In the genomic region with DNA sequence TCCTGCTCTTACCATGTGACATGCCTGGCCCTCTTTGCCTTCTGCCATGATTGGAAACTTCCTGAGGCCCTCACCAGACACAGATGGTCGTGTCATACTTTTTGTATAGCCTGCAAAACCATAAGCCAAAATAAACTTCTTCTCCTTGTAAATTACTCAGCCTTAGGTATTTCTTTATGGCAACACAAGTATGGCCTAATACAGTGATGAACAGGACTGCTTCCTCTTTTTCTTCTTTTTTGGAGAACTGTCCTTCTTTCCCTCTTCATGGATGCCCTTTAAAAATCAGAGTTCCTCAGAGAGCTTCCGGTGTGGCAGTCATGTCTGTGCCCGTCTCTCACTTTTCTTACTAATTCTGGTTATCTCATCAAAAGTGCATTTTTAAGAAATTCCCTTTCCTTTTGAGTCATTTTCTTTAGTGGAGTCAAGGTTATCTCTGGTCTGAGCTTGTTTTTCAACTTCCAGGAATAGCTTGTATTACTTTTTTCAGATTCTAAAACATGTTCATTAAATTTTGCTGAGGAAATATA, we compare ENCODE assay signal across 10 cellular contexts. TPM values are rescaled to one million over a fixed set of nuclear protein-coding genes. Genes with fewer than 3 reads are reported as not detected.
DNase-seq lines count a peak whose midpoint lies in the region; ATAC-seq and TF ChIP-seq lines count a peak whose summit lies in the region.
"Had no signal": no experiment of that assay in that cellular context is flagged by ENCODE, and none has a peak within 500 bp of the region (broad histone marks: within the 10 kb centered on the region; RNA-seq: fewer than 3 reads in every experiment).

No MANE protein-coding gene starts in this region.

- H4K20me1 ChIP-seq in BLaER1 treated with 17β-estradiol and CSF1 and Interleukin-3, amounts not matched to agents 10 nM and 100 nM = no peaks in the 10 kb centered on the region

- peaks cover 40% of the 10 kb centered on the region for H3K36me3 Mint-ChIP-seq in activated CD4-positive, alpha-beta memory T cell treated with anti-CD3 and anti-CD28 coated beads, Interleukin-2, amount 10 ng/mL, durations not matched to agents 7 days and 5 days (ENCODE audit: low read depth)

- H3K9ac ChIP-seq in BLaER1 treated with 17β-estradiol and CSF1 and Interleukin-3, amounts not matched to agents 10 nM and 100 nM = peak overlapping the region in 5 of 11 experiments; percentile 20 to 57 (median 42); a peak in 10 of 22 replicates

- POLR2A ChIA-PET in activated CD4-positive, alpha-beta memory T cell treated with anti-CD3 and anti-CD28 coated beads, Interleukin-2, amount 10 ng/mL, durations not matched to agents 7 days and 5 days (lab: Charles Lee) = interaction anchor here (0.7 to 1.6 kb wide), 4 partner anchors 11 to 46 kb away, joined by 3 to 7 read pairs (median 4); partner anchors contain the start of gene CKAP2L
- POLR2A ChIA-PET in HEK293T (lab: Yijun Ruan, JAX) = no interaction called here

- peaks cover 0 to 57% (median 26%) of the 10 kb centered on the region in 11 experiments; a peak in 18 of 22 replicates for H3K9me3 ChIP-seq in BLaER1 treated with 17β-estradiol and CSF1 and Interleukin-3, amounts not matched to agents 10 nM and 100 nM (replicated peaks in 1 of 11)
- H3K9me3 ChIP-seq: sigmoid colon had no signal

- peak overlapping the region; percentile 26 to 85 (median 53); a peak in 20 of 22 replicates for H3K27ac ChIP-seq in BLaER1 treated with 17β-estradiol and CSF1 and Interleukin-3, amounts not matched to agents 10 nM and 100 nM
- peak overlapping the region; percentile 61 for H3K27ac ChIP-seq in HL-60 (replicated peaks)

- H3K27me3 ChIP-seq in BLaER1 treated with 17β-estradiol and CSF1 and Interleukin-3, amounts not matched to agents 10 nM and 100 nM = no peaks in the 10 kb centered on the region
- no peaks in the 10 kb centered on the region for H3K27me3 ChIP-seq in HL-60 (ENCODE audit: insufficient read depth, poor library complexity, severe bottlenecking)
- H3K27me3 ChIP-seq: sigmoid colon had no signal

- H3K4me3 Mint-ChIP-seq in activated CD4-positive, alpha-beta memory T cell treated with anti-CD3 and anti-CD28 coated beads, Interleukin-2, amount 10 ng/mL, durations not matched to agents 7 days and 5 days = no peak overlapping the region

- H3K4me1 Mint-ChIP-seq in activated CD4-positive, alpha-beta memory T cell treated with anti-CD3 and anti-CD28 coated beads, Interleukin-2, amount 10 ng/mL, durations not matched to agents 7 days and 5 days = peaks cover 41% of the 10 kb centered on the region

- H3K36me3 ChIP-seq in BLaER1 treated with 17β-estradiol and CSF1 and Interleukin-3, amounts not matched to agents 10 nM and 100 nM = peaks cover 0 to 11% (median 0%) of the 10 kb centered on the region in 11 experiments; a peak in 3 of 22 replicates
- H3K36me3 ChIP-seq: sigmoid colon had no signal

- H3K4me3 ChIP-seq in BLaER1 treated with 17β-estradiol and CSF1 and Interleukin-3, amounts not matched to agents 10 nM and 100 nM = no peak overlapping the region
- no peak overlapping the region for H3K4me3 ChIP-seq in HL-60 (replicated peaks; ENCODE audit: insufficient read depth, low read length)
- H3K4me3 ChIP-seq: sigmoid colon had no signal

- H3K4me2 ChIP-seq in BLaER1 treated with 17β-estradiol and CSF1 and Interleukin-3, amounts not matched to agents 10 nM and 100 nM = peak overlapping the region in 9 of 11 experiments; percentile 2 to 71 (median 54); a peak in 17 of 22 replicates

- ATAC-seq in HG03108 (IDR thresholded peaks at IDR 0.05; ENCODE audit: unreplicated experiment) (no peak), GM18520 (IDR thresholded peaks at IDR 0.05; ENCODE audit: unreplicated experiment) (no peak)

- CTCF ChIA-PET in activated CD4-positive, alpha-beta memory T cell treated with anti-CD3 and anti-CD28 coated beads, Interleukin-2, amount 10 ng/mL, durations not matched to agents 7 days and 5 days (lab: Charles Lee) = interaction anchor here (0.7 to 1.0 kb wide), 2 partner anchors 44 to 92 kb away, joined by 3 to 5 read pairs; no protein-coding TSS in a partner anchor
- CTCF ChIA-PET in HEK293T (lab: Yijun Ruan, JAX) = interaction anchor here (1.1 kb wide), 1 partner anchor 16 kb away, joined by 3 read pairs; no protein-coding TSS in a partner anchor

- peak overlapping the region; percentile 78 for H3K27ac Mint-ChIP-seq in activated CD4-positive, alpha-beta memory T cell treated with anti-CD3 and anti-CD28 coated beads, Interleukin-2, amount 10 ng/mL, durations not matched to agents 7 days and 5 days

- H3K9me3 Mint-ChIP-seq in activated CD4-positive, alpha-beta memory T cell treated with anti-CD3 and anti-CD28 coated beads, Interleukin-2, amount 10 ng/mL, durations not matched to agents 7 days and 5 days = peaks cover 32% of the 10 kb centered on the region

- H3K4me1 ChIP-seq in BLaER1 treated with 17β-estradiol and CSF1 and Interleukin-3, amounts not matched to agents 10 nM and 100 nM = peaks cover 37 to 64% (median 52%) of the 10 kb centered on the region in 10 experiments
- H3K4me1 ChIP-seq: sigmoid colon had no signal

- TF ChIP-seq CTCF in HL-60 (IDR thresholded peaks at IDR 0.05; ENCODE audit: insufficient read depth, low read length) = no peak

- DNase-seq in HL-60 (ENCODE audit: low read depth in 1 of 2, low spot score in 1 of 2) (peak; percentile 63 to 67), iris pigment epithelial cell (ENCODE audit: low read depth) (peak; percentile 46), HEK293T (ENCODE audit: extremely low spot score) (no peak), NCI-H1930 (lab: John Stamatoyannopoulos, UW) (no peak)
- DNase-seq in activated CD4-positive, alpha-beta memory T cell treated with anti-CD3 and anti-CD28 coated beads, Interleukin-2, amount 10 ng/mL, durations not matched to agents 7 days and 5 days = no peak
- DNase-seq: DMS153 had no signal

- H3K27me3 Mint-ChIP-seq in activated CD4-positive, alpha-beta memory T cell treated with anti-CD3 and anti-CD28 coated beads, Interleukin-2, amount 10 ng/mL, durations not matched to agents 7 days and 5 days = no peaks in the 10 kb centered on the region

TF ChIP-seq in HEK293T, 16 proteins besides CTCF, POLR2A, EP300 and RAD21:
- no peak for TF ChIP-seq SP1 (IDR thresholded peaks at IDR 0.05)
- no peak for TF ChIP-seq FOXK2 (IDR thresholded peaks at IDR 0.05)
- no peak for TF ChIP-seq NFRKB (IDR thresholded peaks at IDR 0.05)
- TF ChIP-seq ARNT (IDR thresholded peaks at IDR 0.05) = no peak
- no peak for TF ChIP-seq FOXM1 (IDR thresholded peaks at IDR 0.05; ENCODE audit: borderline replicate concordance)
- TF ChIP-seq L3MBTL2 (conservative IDR thresholded peaks at IDR 0.05) = no peak
- TF ChIP-seq BHLHE40 (IDR thresholded peaks at IDR 0.05; ENCODE audit: borderline replicate concordance) = no peak
- TF ChIP-seq TARDBP (IDR thresholded peaks at IDR 0.05) = no peak
- no peak for TF ChIP-seq ELF4 (IDR thresholded peaks at IDR 0.05)
- TF ChIP-seq ZNF384 (IDR thresholded peaks at IDR 0.05) = no peak
- TF ChIP-seq HDGF (IDR thresholded peaks at IDR 0.05; ENCODE audit: borderline replicate concordance) = no peak
- TF ChIP-seq LEF1 (IDR thresholded peaks at IDR 0.05; ENCODE audit: borderline replicate concordance) = no peak
- TF ChIP-seq, protein P1, sequence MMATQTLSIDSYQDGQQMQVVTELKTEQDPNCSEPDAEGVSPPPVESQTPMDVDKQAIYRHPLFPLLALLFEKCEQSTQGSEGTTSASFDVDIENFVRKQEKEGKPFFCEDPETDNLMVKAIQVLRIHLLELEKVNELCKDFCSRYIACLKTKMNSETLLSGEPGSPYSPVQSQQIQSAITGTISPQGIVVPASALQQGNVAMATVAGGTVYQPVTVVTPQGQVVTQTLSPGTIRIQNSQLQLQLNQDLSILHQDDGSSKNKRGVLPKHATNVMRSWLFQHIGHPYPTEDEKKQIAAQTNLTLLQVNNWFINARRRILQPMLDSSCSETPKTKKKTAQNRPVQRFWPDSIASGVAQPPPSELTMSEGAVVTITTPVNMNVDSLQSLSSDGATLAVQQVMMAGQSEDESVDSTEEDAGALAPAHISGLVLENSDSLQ (IDR thresholded peaks at IDR 0.05) = no peak
- no peak for TF ChIP-seq CTBP1 (IDR thresholded peaks at IDR 0.05; ENCODE audit: borderline replicate concordance)
- no peak for TF ChIP-seq FOXA1 (IDR thresholded peaks at IDR 0.05)
- no peak for TF ChIP-seq SUZ12 (IDR thresholded peaks at IDR 0.05)

RNA-seq across cellular contexts. Expression of gene IL1A, which starts 9.2 kb away (rescaled TPM):
- 1 to 10 TPM; 4.8 to 5.4 TPM for total RNA-seq in activated CD4-positive, alpha-beta memory T cell treated with anti-CD3 and anti-CD28 coated beads, Interleukin-2, amount 10 ng/mL, durations not matched to agents 7 days and 5 days
- total RNA-seq: sigmoid colon had no signal

RNA-seq across cellular contexts. Expression of gene CKAP2L, which starts 29.1 kb away (rescaled TPM):
- total RNA-seq in activated CD4-positive, alpha-beta memory T cell treated with anti-CD3 and anti-CD28 coated beads, Interleukin-2, amount 10 ng/mL, durations not matched to agents 7 days and 5 days = 10 to 100 TPM; 63.3 to 66.3 TPM

RNA-seq across cellular contexts. Expression of gene IL1B, which starts 43.1 kb away (rescaled TPM):
- total RNA-seq in activated CD4-positive, alpha-beta memory T cell treated with anti-CD3 and anti-CD28 coated beads, Interleukin-2, amount 10 ng/mL, durations not matched to agents 7 days and 5 days = under 1 TPM in 1 of 2 experiments, not detected in 1; 0.48 TPM

Comparison
In these comparisons a context has a peak if more than half of its experiments do, and no peak if none do; other contexts are left out.
1. DNase-seq: peak in HL-60 (2 of 2) and iris pigment epithelial cell (single experiment); none in activated CD4-positive, alpha-beta memory T cell treated with anti-CD3 and anti-CD28 coated beads, Interleukin-2, amount 10 ng/mL, durations not matched to agents 7 days and 5 days (single experiment), HEK293T (single experiment) and NCI-H1930 (0 of 2).